8 cellular contexts compared by ENCODE assay signal in the genomic region with DNA sequence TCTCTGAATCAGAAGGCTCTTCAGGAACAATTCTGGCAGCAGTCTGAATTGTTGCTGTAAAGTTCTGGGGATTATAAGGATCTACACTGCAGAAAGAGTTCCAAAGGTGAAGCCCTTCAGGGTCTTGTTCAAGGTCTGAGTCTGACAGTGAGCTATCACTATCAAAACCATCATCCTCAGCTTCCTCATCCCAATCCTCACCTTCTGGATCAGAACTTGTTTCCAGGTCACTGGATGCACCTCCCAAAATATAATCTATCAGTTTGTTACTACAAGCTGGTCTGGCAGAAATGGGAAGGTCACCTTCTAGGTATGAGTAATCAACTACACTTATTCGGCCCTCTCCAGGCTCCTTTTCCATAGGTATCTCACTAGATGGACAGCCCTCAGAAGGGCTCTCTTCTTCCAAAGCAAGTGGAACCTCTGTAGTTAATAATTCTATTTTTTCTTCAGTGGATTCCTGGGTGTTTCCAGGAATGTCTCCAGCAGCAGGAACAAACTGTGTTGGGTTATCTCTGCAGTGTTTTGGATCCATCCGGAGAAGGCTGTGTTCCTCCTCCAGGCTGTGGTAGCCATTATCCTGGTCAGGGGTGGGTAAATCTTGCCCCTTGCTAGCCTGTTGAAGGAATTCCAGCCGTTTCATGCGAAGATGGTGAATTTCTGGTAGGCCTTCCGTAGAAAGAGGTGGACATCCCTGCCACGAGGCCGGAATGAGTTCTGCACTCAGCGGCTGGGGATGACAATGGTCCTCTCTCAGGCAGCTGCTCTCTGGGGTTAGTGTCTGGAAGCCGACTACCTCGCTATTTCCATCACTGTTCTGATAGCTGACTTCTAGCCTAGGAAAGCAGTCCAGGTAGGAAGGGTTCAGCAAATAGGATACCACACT. TPM values are rescaled to one million over a fixed set of nuclear protein-coding genes. Genes with fewer than 3 reads are reported as not detected.
DNase-seq lines count a peak whose midpoint lies in the region; ATAC-seq and TF ChIP-seq lines count a peak whose summit lies in the region.

No MANE protein-coding gene starts in this region.

- no peaks in the 10 kb centered on the region for H3K9me3 ChIP-seq in DOHH2 (ENCODE audit: control insufficient read depth, insufficient read depth, low read length)
- H3K9me3 ChIP-seq in Panc1 (ENCODE audit: control insufficient read depth, insufficient read depth, low read depth, low read length) = no peaks in the 10 kb centered on the region
- no peaks in the 10 kb centered on the region for H3K9me3 ChIP-seq in ovary

- H3K27me3 ChIP-seq in DOHH2 (ENCODE audit: control insufficient read depth, low read length) (no peaks in the 10 kb centered on the region), Panc1 (ENCODE audit: control insufficient read depth, insufficient read depth, low read length) (no peaks in the 10 kb centered on the region), ovary (no peaks in the 10 kb centered on the region)

- TF ChIP-seq CTCF in DOHH2 (IDR thresholded peaks at IDR 0.05; ENCODE audit: low read depth, low read length, poor library complexity, severe bottlenecking) (no peak), Panc1 (IDR thresholded peaks at IDR 0.05) (no peak), epithelial cell of esophagus (IDR thresholded peaks at IDR 0.05; ENCODE audit: insufficient read depth, low read depth, low read length, missing control alignments) (no peak), ovary (IDR thresholded peaks at IDR 0.05) (no peak)

- BruUV-seq in Panc1 (replicated peaks; lab: Mats Ljungman, UMichigan) = no TSS peak

- H3K9me2 ChIP-seq in DOHH2 (replicated peaks; ENCODE audit: control insufficient read depth, low read length) = no peaks in the 10 kb centered on the region

- TF ChIP-seq POLR2A in ovary (IDR thresholded peaks at IDR 0.05) = no peak

- peaks cover 39% of the 10 kb centered on the region for H3K4me1 ChIP-seq in DOHH2 (ENCODE audit: control insufficient read depth, low read length)
- H3K4me1 ChIP-seq in Panc1 (ENCODE audit: control insufficient read depth, insufficient read depth, low read length) = peaks cover 33% of the 10 kb centered on the region
- H3K4me1 ChIP-seq in ovary (ENCODE audit: insufficient read depth) = peaks cover 3% of the 10 kb centered on the region

- H3F3A ChIP-seq in DOHH2 (ENCODE audit: control insufficient read depth, insufficient read depth) = peaks cover 12% of the 10 kb centered on the region

- H3K36me3 ChIP-seq in DOHH2 (ENCODE audit: control insufficient read depth, low read length) = peaks cover 65% of the 10 kb centered on the region
- peaks cover 26% of the 10 kb centered on the region for H3K36me3 ChIP-seq in Panc1 (ENCODE audit: control insufficient read depth, insufficient read depth, low read length)
- no peaks in the 10 kb centered on the region for H3K36me3 ChIP-seq in ovary

- peak overlapping the region; percentile 89 for H3K4me2 ChIP-seq in DOHH2 (ENCODE audit: low read length)

- no peak for ATAC-seq in Panc1

- in situ Hi-C loops in Panc1 (cut with HindIII; ENCODE audit: low pct_unique_long_range_greater_than_20kb, low sequenced_read_pairs) = no loop called here

- H4K20me1 ChIP-seq in DOHH2 (ENCODE audit: control insufficient read depth, insufficient read depth, low read depth, low read length) = peaks cover 56% of the 10 kb centered on the region

- peak overlapping the region; percentile 77; the same call in 1 of the 2 replicates for H3K27ac ChIP-seq in DOHH2 (ENCODE audit: low read depth, low read length)
- peak overlapping the region; percentile 95 for H3K27ac ChIP-seq in Panc1 (ENCODE audit: low read length)
- H3K27ac ChIP-seq in ovary = peak overlapping the region; percentile 82 to 98

- DNase-seq in Panc1 (ENCODE audit: low read depth, low spot score) (no peak), epithelial cell of esophagus (ENCODE audit: low read depth) (no peak), ovary (no peak), HPDE6-E6E7 (ENCODE audit: extremely low spot score) (no peak), SW 1271 (lab: John Stamatoyannopoulos, UW) (no peak), NCI-H2107 (lab: John Stamatoyannopoulos, UW) (no peak), HuH-7.5 (ENCODE audit: low spot score) (no peak)

- WGBS in ovary, 3 donors = 0% methylated on average over 10 of the region's 10 CpGs

- H3K4me3 ChIP-seq in DOHH2 (ENCODE audit: low read length) (peak overlapping the region; percentile 96), Panc1 (ENCODE audit: low read depth in 2 of 2, low read length in 2 of 2) (peak overlapping the region; percentile 82 to 99), epithelial cell of esophagus (ENCODE audit: low read length) (peak overlapping the region; percentile 99), ovary (peak overlapping the region; percentile 86)

- TF ChIP-seq EP300 in ovary (IDR thresholded peaks at IDR 0.05) = no peak

- POLR2A ChIA-PET in Panc1 (lab: Charles Lee) = no interaction called here

- peaks cover 81% of the 10 kb centered on the region for H3K79me2 ChIP-seq in DOHH2 (ENCODE audit: control insufficient read depth, low read length)

- CTCF ChIA-PET in Panc1 (lab: Charles Lee) = no interaction called here

- intact Hi-C loops in Panc1 (cut with micrococcal nuclease; ENCODE audit: unreplicated experiment) = no loop called here
- intact Hi-C loops in ovary (cut with DNase I) = no loop called here

RNA-seq across cellular contexts. Expression of a gene that starts 1.5 kb away (rescaled TPM):
- total RNA-seq in Panc1 (2021; ENCODE audit: unreplicated experiment) = 51.1 TPM
- polyA plus RNA-seq in Panc1 (2012; ENCODE audit: insufficient read length) = 14.8 TPM
- 10 to 100 TPM; 30.7 to 69.5 (median 49.5) TPM for total RNA-seq in ovary
- 10 to 100 TPM; 16.5 to 19.4 TPM for polyA plus RNA-seq in ovary

RNA-seq across cellular contexts. Expression of a gene that starts 50.4 kb away (rescaled TPM):
- total RNA-seq in Panc1 (2021; ENCODE audit: unreplicated experiment) (5.5 TPM), ovary (10 to 100 TPM in 2 of 7 donors, 1 to 10 TPM in 5; 2.3 to 20.5 (median 9.3) TPM)
- polyA plus RNA-seq in Panc1 (2012; ENCODE audit: insufficient read length) = 0.53 TPM
- 1 to 10 TPM; 2.5 to 4.9 TPM for polyA plus RNA-seq in ovary
